ENCODE assay signal across 11 cellular contexts in the genomic region with DNA sequence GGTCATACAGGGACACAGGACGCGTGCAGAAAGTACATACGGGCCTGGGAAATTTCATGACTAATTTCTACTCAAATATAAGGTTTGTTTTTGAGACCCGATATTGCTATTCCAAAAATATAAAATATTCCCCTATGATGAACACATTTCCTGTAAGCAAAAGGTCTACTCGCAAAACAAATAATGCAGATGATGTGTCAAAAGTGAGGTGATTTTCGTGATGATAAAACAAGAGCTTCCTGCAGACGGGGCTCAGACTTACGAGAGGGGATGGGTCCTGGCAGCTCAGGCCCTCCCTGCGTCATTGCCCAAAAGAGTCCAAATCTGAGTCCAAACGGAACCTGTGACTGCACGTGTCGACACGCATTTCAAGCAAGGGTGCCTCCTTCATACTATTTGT.
A peak's percentile ranks its signal among the peaks of the same experiment; 100 is the strongest.
DNase-seq lines count a peak whose midpoint lies in the region; ATAC-seq and TF ChIP-seq lines count a peak whose summit lies in the region.
"Had no signal": no experiment of that assay in that cellular context is flagged by ENCODE, and none has a peak within 500 bp of the region (broad histone marks: within the 10 kb centered on the region; RNA-seq: fewer than 3 reads in every experiment).

No MANE protein-coding gene starts in this region.

- no peaks in the 10 kb centered on the region for H3K79me1 ChIP-seq in neuronal stem cell (ENCODE audit: low read depth, low read length)

- no peaks in the 10 kb centered on the region for H3K27me3 Mint-ChIP-seq in activated CD4-positive, alpha-beta memory T cell treated with anti-CD3 and anti-CD28 coated beads, Interleukin-2, amount 10 ng/mL, durations not matched to agents 7 days and 5 days
- no peaks in the 10 kb centered on the region for H3K27me3 Mint-ChIP-seq in stimulated activated naive CD8-positive, alpha-beta T cell treated with anti-CD3 and anti-CD28 coated beads, Interleukin-15, amount 100 ng/mL, for 72 hours

- no peak overlapping the region for H2BK120ac ChIP-seq in neuronal stem cell (ENCODE audit: low read depth, low read length)

- DNase-seq in activated naive CD4-positive, alpha-beta T cell treated with Interleukin-2 at 50 U/mL for 16 hours, result peak; percentile 60
- DNase-seq in activated naive CD4-positive, alpha-beta T cell treated with anti-CD3 and anti-CD28 coated beads, Interleukin-2, amount 50 U/mL, for 16 hours, result no peak
- DNase-seq in activated CD4-positive, alpha-beta memory T cell treated with anti-CD3 and anti-CD28 coated beads, Interleukin-2, amount 10 ng/mL, durations not matched to agents 7 days and 5 days, result peak; percentile 46
- DNase-seq in foreskin keratinocyte (no peak), DMS 273 (lab: John Stamatoyannopoulos, UW; ENCODE audit: unreplicated experiment) (no peak), GM20000 (ENCODE audit: low spot score) (no peak), neuronal stem cell (ENCODE audit: low spot score) (no peak)
- no peak for DNase-seq in stimulated activated naive CD8-positive, alpha-beta T cell treated with anti-CD3 and anti-CD28 coated beads, Interleukin-15, amount 100 ng/mL, for 72 hours
- DNase-seq: H9, NCI-H226, SHP77 treated with DMSO at 0.1 percent for 48 hours had no signal

- peak overlapping the region; percentile 46 for H3K4me3 Mint-ChIP-seq in activated CD4-positive, alpha-beta memory T cell treated with anti-CD3 and anti-CD28 coated beads, Interleukin-2, amount 10 ng/mL, durations not matched to agents 7 days and 5 days
- peak overlapping the region in 1 of 2 donors; percentile 36 for H3K4me3 Mint-ChIP-seq in stimulated activated naive CD8-positive, alpha-beta T cell treated with anti-CD3 and anti-CD28 coated beads, Interleukin-15, amount 100 ng/mL, for 72 hours
- H3K4me3 Mint-ChIP-seq: H9 had no signal

- peaks cover 0 to 2% of the 10 kb centered on the region in 2 donors for H3K9me3 ChIP-seq in neuronal stem cell (replicated peaks in 1 of 2; ENCODE audit: control insufficient read depth in 2 of 2, insufficient read depth in 1 of 2, low read depth in 1 of 2, low read length in 2 of 2)

- H2BK15ac ChIP-seq in neuronal stem cell (ENCODE audit: low read length), result no peak overlapping the region

- no peak overlapping the region for H3K23ac ChIP-seq in neuronal stem cell (ENCODE audit: low read depth, low read length, poor library complexity)

- no peaks in the 10 kb centered on the region for H3K36me3 ChIP-seq in neuronal stem cell (replicated peaks in 1 of 2; ENCODE audit: control insufficient read depth in 2 of 2, insufficient read depth in 2 of 2, low read length in 2 of 2)

- no peaks in the 10 kb centered on the region for H3K9me3 Mint-ChIP-seq in activated CD4-positive, alpha-beta memory T cell treated with anti-CD3 and anti-CD28 coated beads, Interleukin-2, amount 10 ng/mL, durations not matched to agents 7 days and 5 days
- H3K9me3 Mint-ChIP-seq in stimulated activated naive CD8-positive, alpha-beta T cell treated with anti-CD3 and anti-CD28 coated beads, Interleukin-15, amount 100 ng/mL, for 72 hours, result no peaks in the 10 kb centered on the region
- H3K9me3 Mint-ChIP-seq: H9 had no signal

- no peak overlapping the region for H2BK5ac ChIP-seq in neuronal stem cell (ENCODE audit: low read length)

- H3K27me3 ChIP-seq in foreskin keratinocyte, result no peaks in the 10 kb centered on the region
- peaks cover 0 to 3% (median 0%) of the 10 kb centered on the region in 3 experiments for H3K27me3 ChIP-seq in neuronal stem cell (ENCODE audit: control insufficient read depth in 3 of 3, insufficient read depth in 3 of 3, low read depth in 1 of 3, low read length in 3 of 3)

- peaks cover 99% of the 10 kb centered on the region for H3K4me1 Mint-ChIP-seq in activated CD4-positive, alpha-beta memory T cell treated with anti-CD3 and anti-CD28 coated beads, Interleukin-2, amount 10 ng/mL, durations not matched to agents 7 days and 5 days
- peaks cover 95% of the 10 kb centered on the region for H3K4me1 Mint-ChIP-seq in stimulated activated naive CD8-positive, alpha-beta T cell treated with anti-CD3 and anti-CD28 coated beads, Interleukin-15, amount 100 ng/mL, for 72 hours

- no peak overlapping the region for H3K14ac ChIP-seq in neuronal stem cell (ENCODE audit: low read length)

- H2AK5ac ChIP-seq in neuronal stem cell (ENCODE audit: low read depth, low read length), result no peak overlapping the region

- WGBS in neuronal stem cell (ENCODE audit: extremely low coverage in 2 of 2, insufficient read length in 2 of 2, insufficient replicate concordance in 1 of 2), 2 donors, result no CpG with 5 or more reads among the region's 13 CpGs

- no peak overlapping the region for H2BK12ac ChIP-seq in neuronal stem cell (ENCODE audit: low read length)

- TF ChIP-seq CTCF in foreskin keratinocyte (conservative IDR thresholded peaks at IDR 0.05) (no peak), GM20000 (IDR thresholded peaks at IDR 0.05; ENCODE audit: extremely low read depth, missing control alignments) (no peak)

- H3K18ac ChIP-seq in neuronal stem cell (ENCODE audit: low read length), result no peak overlapping the region

- no peak overlapping the region for H3K9ac ChIP-seq in neuronal stem cell (ENCODE audit: low read depth, low read length, poor library complexity)

- no peak overlapping the region for H3K4me3 ChIP-seq in neuronal stem cell (ENCODE audit: low read length in 2 of 2)

- CTCF ChIA-PET in activated CD4-positive, alpha-beta memory T cell treated with anti-CD3 and anti-CD28 coated beads, Interleukin-2, amount 10 ng/mL, durations not matched to agents 7 days and 5 days (lab: Charles Lee), result interaction anchor here (1.0 to 7.0 kb wide), 7 partner anchors 15 to 142 kb away, joined by 3 to 49 read pairs (median 3); partner anchors contain the start of gene MBP

- no peak overlapping the region for H4K91ac ChIP-seq in neuronal stem cell (ENCODE audit: low read depth, low read length, poor library complexity)

- H4K8ac ChIP-seq in neuronal stem cell (ENCODE audit: low read depth, low read length), result no peak overlapping the region

- POLR2A ChIA-PET in activated CD4-positive, alpha-beta memory T cell treated with anti-CD3 and anti-CD28 coated beads, Interleukin-2, amount 10 ng/mL, durations not matched to agents 7 days and 5 days (lab: Charles Lee), result interaction anchor here (1.0 to 15.2 kb wide), 7 partner anchors 7 to 249 kb away, joined by 3 to 437 read pairs (median 43); partner anchors contain the start of gene MBP

- H3K27ac Mint-ChIP-seq in activated CD4-positive, alpha-beta memory T cell treated with anti-CD3 and anti-CD28 coated beads, Interleukin-2, amount 10 ng/mL, durations not matched to agents 7 days and 5 days, result peak overlapping the region; percentile 99
- H3K27ac Mint-ChIP-seq in stimulated activated naive CD8-positive, alpha-beta T cell treated with anti-CD3 and anti-CD28 coated beads, Interleukin-15, amount 100 ng/mL, for 72 hours, result peak overlapping the region; percentile 48 to 52

- H2AFZ ChIP-seq in neuronal stem cell (ENCODE audit: low read length), result no peak overlapping the region

- H3K4me1 ChIP-seq in foreskin keratinocyte (peaks cover 39% of the 10 kb centered on the region), neuronal stem cell (ENCODE audit: control insufficient read depth in 2 of 2, insufficient read depth in 1 of 2, low read depth in 1 of 2, low read length in 2 of 2) (peaks cover 2 to 19% of the 10 kb centered on the region in 2 donors)

- peak overlapping the region; percentile 54 for H3K27ac ChIP-seq in foreskin keratinocyte
- no peak overlapping the region for H3K27ac ChIP-seq in neuronal stem cell (replicated peaks; ENCODE audit: low read length)

- H3K4me2 ChIP-seq in neuronal stem cell (ENCODE audit: insufficient read depth, low read length, poor library complexity, severe bottlenecking), result no peak overlapping the region

- H3K36me3 Mint-ChIP-seq in activated CD4-positive, alpha-beta memory T cell treated with anti-CD3 and anti-CD28 coated beads, Interleukin-2, amount 10 ng/mL, durations not matched to agents 7 days and 5 days (ENCODE audit: low read depth), result peaks cover 75% of the 10 kb centered on the region

- no peak for ATAC-seq in foreskin keratinocyte
- no peak for ATAC-seq in stimulated activated naive CD8-positive, alpha-beta T cell treated with anti-CD3 and anti-CD28 coated beads, Interleukin-15, amount 100 ng/mL, for 72 hours

- no peak overlapping the region for H3K4ac ChIP-seq in neuronal stem cell (ENCODE audit: low read length)

Comparison
In these comparisons a context has a peak if more than half of its experiments do, and no peak if none do; other contexts are left out.
1. DNase-seq: peak in activated naive CD4-positive, alpha-beta T cell treated with Interleukin-2 at 50 U/mL for 16 hours (single experiment) and activated CD4-positive, alpha-beta memory T cell treated with anti-CD3 and anti-CD28 coated beads, Interleukin-2, amount 10 ng/mL, durations not matched to agents 7 days and 5 days (single experiment); none in activated naive CD4-positive, alpha-beta T cell treated with anti-CD3 and anti-CD28 coated beads, Interleukin-2, amount 50 U/mL, for 16 hours (single experiment), foreskin keratinocyte (0 of 2), stimulated activated naive CD8-positive, alpha-beta T cell treated with anti-CD3 and anti-CD28 coated beads, Interleukin-15, amount 100 ng/mL, for 72 hours (0 of 2), DMS 273 (single experiment), GM20000 (single experiment) and neuronal stem cell (single experiment).